ENCODE assay signal across 23 cellular contexts in the genomic region with DNA sequence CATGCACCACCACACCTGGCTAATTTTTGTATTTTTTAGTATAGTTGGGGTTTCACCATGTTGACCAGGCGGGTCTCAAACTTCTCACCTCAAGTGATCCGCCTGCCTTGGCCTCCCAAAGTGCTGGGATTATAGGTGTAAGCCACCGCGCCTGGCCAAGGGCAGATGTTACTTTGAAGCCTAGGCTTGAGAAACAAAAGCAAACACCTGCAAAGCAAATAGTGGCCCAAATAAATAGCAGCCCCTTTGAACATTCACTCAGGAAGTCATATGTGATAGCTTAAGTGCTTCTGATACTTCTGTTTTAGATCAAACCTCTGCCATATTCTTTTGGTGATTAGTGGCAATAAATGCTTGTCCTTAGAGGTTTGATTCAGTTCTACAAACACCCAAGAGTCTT.
"Had no signal": no experiment of that assay in that cellular context is flagged by ENCODE, and none has a peak within 500 bp of the region (broad histone marks: within the 10 kb centered on the region; RNA-seq: fewer than 3 reads in every experiment).

No MANE protein-coding gene starts in this region.

- DNase-seq: dermis blood vessel endothelial cell; dorsolateral prefrontal cortex; effector CD4-positive, alpha-beta T cell; effector memory CD4-positive, alpha-beta T cell; erythroblast; esophagus squamous epithelium; foreskin fibroblast; foreskin melanocyte; gastrocnemius medialis; glutamatergic neuron; head of caudate nucleus; heart right ventricle; hippocampal formation; left cardiac atrium; left lung; left ventricle myocardium superior; lower lobe of right lung; mesenchymal stem cell; mucosa of descending colon; naive B cell had no signal

- H3K4me1 Mint-ChIP-seq: naive B cell had no signal

- H3K4me3 ChIP-seq: coronary artery, dorsolateral prefrontal cortex, esophagus squamous epithelium, gastrocnemius medialis, heart right ventricle, left lung, lower lobe of right lung, mucosa of descending colon had no signal

- H3K27ac Mint-ChIP-seq: mesothelial cell of epicardium had no signal

- H3K36me3 ChIP-seq: esophagus squamous epithelium, gastrocnemius medialis, heart right ventricle, left lung, lower lobe of right lung had no signal

- H3K36me3 Mint-ChIP-seq: mesothelial cell of epicardium, naive B cell had no signal

- H3K4me3 Mint-ChIP-seq: mesothelial cell of epicardium, naive B cell had no signal

- H3K27ac ChIP-seq: coronary artery, dorsolateral prefrontal cortex, epithelial cell of prostate, esophagus squamous epithelium, gastrocnemius medialis, heart right ventricle, left lung, lower lobe of right lung had no signal

- H3K27me3 ChIP-seq: esophagus squamous epithelium, gastrocnemius medialis, heart right ventricle, left lung had no signal

- H3K9me3 ChIP-seq: esophagus squamous epithelium, gastrocnemius medialis, left lung, lower lobe of right lung, mucosa of descending colon had no signal
